8 cellular contexts compared by ENCODE assay signal in genomic region chr6:6736753-6737654, GRCh38.
DNase-seq lines count a peak whose midpoint lies in the region; TF ChIP-seq lines count a peak whose summit lies in the region.
"Had no signal": no experiment of that assay in that cellular context is flagged by ENCODE, and none has a peak within 500 bp of the region (broad histone marks: within the 10 kb centered on the region; RNA-seq: fewer than 3 reads in every experiment).

No MANE protein-coding gene starts in this region.

- H3K4me3 ChIP-seq in duodenal mucosa (ENCODE audit: low read depth in 1 of 2, low read length in 2 of 2): peak overlapping the region; percentile 67
- H3K4me3 ChIP-seq in lower leg skin (ENCODE audit: low read depth, poor library complexity, severe bottlenecking): no peak overlapping the region
- H3K4me3 ChIP-seq in WERI-Rb-1 (ENCODE audit: low read depth, low read length): no peak overlapping the region

- H3K9me3 Mint-ChIP-seq in type B pancreatic cell (peaks cover 7% of the 10 kb centered on the region), chondrocyte (ENCODE audit: low read depth) (no peaks in the 10 kb centered on the region)
- H3K9me3 Mint-ChIP-seq: T-cell had no signal

- H3K36me3 Mint-ChIP-seq in type B pancreatic cell (no peaks in the 10 kb centered on the region), chondrocyte (ENCODE audit: low read depth) (no peaks in the 10 kb centered on the region)
- H3K36me3 Mint-ChIP-seq: T-cell had no signal

- no peak overlapping the region for H3K27ac ChIP-seq in duodenal mucosa (ENCODE audit: low read depth, low read length)
- no peak overlapping the region for H3K27ac ChIP-seq in WERI-Rb-1

- H3K27me3 ChIP-seq in duodenal mucosa (ENCODE audit: control insufficient read depth in 1 of 2, insufficient read depth in 2 of 2, low read length in 2 of 2): no peaks in the 10 kb centered on the region
- H3K27me3 ChIP-seq in WERI-Rb-1 (ENCODE audit: insufficient read depth, low read depth, severe bottlenecking): no peaks in the 10 kb centered on the region

- H3K27ac Mint-ChIP-seq in type B pancreatic cell: no peak overlapping the region
- no peak overlapping the region for H3K27ac Mint-ChIP-seq in chondrocyte (ENCODE audit: unreplicated experiment)
- H3K27ac Mint-ChIP-seq: T-cell had no signal

- no peak for TF ChIP-seq POLR2A in lower leg skin (IDR thresholded peaks at IDR 0.05)

- H3K4me3 Mint-ChIP-seq in type B pancreatic cell (peak overlapping the region; percentile 56), chondrocyte (ENCODE audit: unreplicated experiment) (no peak overlapping the region)
- H3K4me3 Mint-ChIP-seq: T-cell had no signal

- peaks cover 5 to 8% of the 10 kb centered on the region in 2 donors for H3K4me1 ChIP-seq in duodenal mucosa (ENCODE audit: control insufficient read depth in 1 of 2, insufficient read depth in 2 of 2, low read length in 2 of 2)

- H3K27me3 Mint-ChIP-seq in type B pancreatic cell (peaks cover 13% of the 10 kb centered on the region), chondrocyte (ENCODE audit: low read depth) (peaks cover 5% of the 10 kb centered on the region)

- H3K9me3 ChIP-seq in duodenal mucosa (ENCODE audit: control insufficient read depth in 1 of 2, low read length in 2 of 2): no peaks in the 10 kb centered on the region
- no peaks in the 10 kb centered on the region for H3K9me3 ChIP-seq in WERI-Rb-1 (ENCODE audit: severe bottlenecking)

- H3K9ac ChIP-seq in duodenal mucosa (ENCODE audit: low read depth in 1 of 2, low read length in 2 of 2): peak overlapping the region in 1 of 2 donors; percentile 10

- DNase-seq in HuH-7.5 (ENCODE audit: low spot score) (peak; percentile 77), lower leg skin (ENCODE audit: low spot score in 2 of 2) (peak; percentile 54 to 96), type B pancreatic cell (ENCODE audit: extremely low spot score, unreplicated experiment) (no peak), WERI-Rb-1 (no peak), chondrocyte (ENCODE audit: low spot score) (no peak)
- no peak for DNase-seq in activated CD4-positive, alpha-beta T cell treated with anti-CD3 and anti-CD28 coated beads for 1 hour
- DNase-seq: T-cell had no signal

- H3K36me3 ChIP-seq in duodenal mucosa (ENCODE audit: control insufficient read depth in 1 of 2, insufficient read depth in 2 of 2, low read length in 2 of 2): no peaks in the 10 kb centered on the region
- no peaks in the 10 kb centered on the region for H3K36me3 ChIP-seq in WERI-Rb-1

- intact Hi-C loops in lower leg skin (cut with DNase I; ENCODE audit: low total_unique reads): no loop called here

- H3K4me1 Mint-ChIP-seq in type B pancreatic cell (ENCODE audit: unreplicated experiment) (peaks cover 20% of the 10 kb centered on the region), chondrocyte (ENCODE audit: low read depth) (no peaks in the 10 kb centered on the region)
- H3K4me1 Mint-ChIP-seq: T-cell had no signal

- WGBS in lower leg skin, 2 donors: 46 to 50% methylated on average over 34 of the region's 34 CpGs

- TF ChIP-seq CTCF in lower leg skin (IDR thresholded peaks at IDR 0.05): no peak
- no peak for TF ChIP-seq CTCF in type B pancreatic cell (conservative IDR thresholded peaks at IDR 0.05)
- TF ChIP-seq CTCF in WERI-Rb-1 (IDR thresholded peaks at IDR 0.05; ENCODE audit: low read depth, low read length): no peak
- TF ChIP-seq CTCF in chondrocyte (IDR thresholded peaks at IDR 0.05): no peak

Comparison
In these comparisons a context has a peak if more than half of its experiments do, and no peak if none do; other contexts are left out.
1. DNase-seq: peak in HuH-7.5 (single experiment) and lower leg skin (2 of 2); none in type B pancreatic cell (single experiment), WERI-Rb-1 (single experiment), chondrocyte (single experiment) and activated CD4-positive, alpha-beta T cell treated with anti-CD3 and anti-CD28 coated beads for 1 hour (single experiment).
2. H3K4me3 ChIP-seq: peak in duodenal mucosa (2 of 2); none in lower leg skin (single experiment) and WERI-Rb-1 (single experiment).